13 cellular contexts compared by ENCODE assay signal in genomic region chr5:125026900-125027731, GRCh38.
A peak's percentile ranks its signal among the peaks of the same experiment; 100 is the strongest.
DNase-seq lines count a peak whose midpoint lies in the region; ATAC-seq, FAIRE-seq and TF ChIP-seq lines count a peak whose summit lies in the region.
"Had no signal": no experiment of that assay in that cellular context is flagged by ENCODE, and none has a peak within 500 bp of the region (broad histone marks: within the 10 kb centered on the region; RNA-seq: fewer than 3 reads in every experiment).

No MANE protein-coding gene starts in this region.

- H3K23ac ChIP-seq in mesenchymal stem cell (ENCODE audit: low read length in 2 of 2), result no peak overlapping the region

- 46% methylated on average over 5 of the region's 6 CpGs for WGBS in mesenchymal stem cell
- 22 to 67% methylated on average over 6 of the region's 6 CpGs for WGBS in sigmoid colon, 2 donors

- CTCF ChIA-PET in CD8-positive, alpha-beta memory T cell (lab: Charles Lee), result no interaction called here

- H3K9ac ChIP-seq in mesenchymal stem cell (ENCODE audit: low read length) (no peak overlapping the region), kidney (ENCODE audit: low read length in 2 of 2) (no peak overlapping the region)

- no peak for TF ChIP-seq POLR2A in sigmoid colon (IDR thresholded peaks at IDR 0.05)

- peak; percentile 10 for DNase-seq in GM04504 (ENCODE audit: low read depth)
- DNase-seq in NCI-H2196 (lab: John Stamatoyannopoulos, UW; ENCODE audit: unreplicated experiment), result peak; percentile 66
- peak; percentile 47 to 60 for DNase-seq in cardiac fibroblast (ENCODE audit: low read depth in 2 of 2)
- DNase-seq in mesenchymal stem cell, result peak; percentile 16
- DNase-seq in CD8-positive, alpha-beta memory T cell, result no peak
- no peak for DNase-seq in kidney
- DNase-seq in sigmoid colon, result no peak
- DNase-seq: activated CD4-positive, alpha-beta T cell treated with anti-CD3 and anti-CD28 coated beads for 36 hours; erythroblast; T-helper 1 cell had no signal

- H3K9me3 ChIP-seq in mesenchymal stem cell (ENCODE audit: control insufficient read depth, low read length) (no peaks in the 10 kb centered on the region), kidney (ENCODE audit: control insufficient read depth in 1 of 2, low read length in 2 of 2) (no peaks in the 10 kb centered on the region), sigmoid colon (no peaks in the 10 kb centered on the region)
- no peaks in the 10 kb centered on the region for H3K9me3 ChIP-seq in CD8-positive, alpha-beta memory T cell (ENCODE audit: low read length)

- no peak for ATAC-seq in GM21619 (IDR thresholded peaks at IDR 0.05; ENCODE audit: unreplicated experiment)
- ATAC-seq: activated CD4-positive, alpha-beta T cell treated with anti-CD3 and anti-CD28 coated beads for 36 hours had no signal

- H3K18ac ChIP-seq in mesenchymal stem cell (ENCODE audit: low read depth in 1 of 2, low read length in 2 of 2), result no peak overlapping the region

- H4K91ac ChIP-seq in mesenchymal stem cell (ENCODE audit: low read length), result no peak overlapping the region

- no peak for TF ChIP-seq EP300 in sigmoid colon (IDR thresholded peaks at IDR 0.05)

- H2BK5ac ChIP-seq in mesenchymal stem cell (ENCODE audit: low read depth, low read length, poor library complexity, severe bottlenecking), result no peak overlapping the region

- H2AK5ac ChIP-seq in mesenchymal stem cell (ENCODE audit: low read length, severe bottlenecking), result no peak overlapping the region

- H2BK12ac ChIP-seq in mesenchymal stem cell (ENCODE audit: low read length in 2 of 2), result no peak overlapping the region

- POLR2A ChIA-PET in CD8-positive, alpha-beta memory T cell (lab: Charles Lee), result no interaction called here

- FAIRE-seq in kidney (lab: Jason Lieb, UNC), result no peak

- H3K36me3 ChIP-seq in mesenchymal stem cell (ENCODE audit: control insufficient read depth in 1 of 2, insufficient read depth in 2 of 2, low read depth in 1 of 2, low read length in 2 of 2) (no peaks in the 10 kb centered on the region), kidney (ENCODE audit: control insufficient read depth in 1 of 2, insufficient read depth in 2 of 2, low read length in 2 of 2) (no peaks in the 10 kb centered on the region), sigmoid colon (no peaks in the 10 kb centered on the region)
- no peaks in the 10 kb centered on the region for H3K36me3 ChIP-seq in CD8-positive, alpha-beta memory T cell (ENCODE audit: insufficient read depth, low read length)

- no peak overlapping the region for H3K4me2 ChIP-seq in mesenchymal stem cell (ENCODE audit: low read length, poor library complexity, severe bottlenecking)

- no peaks in the 10 kb centered on the region for H3K27me3 Mint-ChIP-seq in CD8-positive, alpha-beta memory T cell
- H3K27me3 Mint-ChIP-seq: activated CD4-positive, alpha-beta T cell treated with anti-CD3 and anti-CD28 coated beads for 36 hours had no signal

- no peak overlapping the region for H3K27ac Mint-ChIP-seq in CD8-positive, alpha-beta memory T cell
- H3K27ac Mint-ChIP-seq: activated CD4-positive, alpha-beta T cell treated with anti-CD3 and anti-CD28 coated beads for 36 hours; activated T-helper 1 cell treated with anti-CD3 and anti-CD28 coated beads, Interleukin-12 subunit alpha, Interleukin-12 subunit beta, Interleukin-2, Interleukin-4 antibody, amounts not matched to agents 30 ng/mL and 10 ng/mL and 1 ng/mL, durations not matched to agents 14 hours and 24 hours and 36 hours had no signal

- no peaks in the 10 kb centered on the region for H3K27me3 ChIP-seq in mesenchymal stem cell (ENCODE audit: control insufficient read depth in 1 of 2, insufficient read depth in 1 of 2, low read length in 2 of 2)
- H3K27me3 ChIP-seq in CD8-positive, alpha-beta memory T cell (ENCODE audit: insufficient read depth, low read length, poor library complexity, severe bottlenecking), result no peaks in the 10 kb centered on the region
- no peaks in the 10 kb centered on the region for H3K27me3 ChIP-seq in sigmoid colon

- intact Hi-C loops in kidney (cut with DNase I) (no loop called here), sigmoid colon (cut with DNase I) (no loop called here)

- peak overlapping the region in 1 of 2 experiments; percentile 1 for H3K4ac ChIP-seq in mesenchymal stem cell (ENCODE audit: low read depth in 1 of 2, low read length in 2 of 2)

- TF ChIP-seq CTCF in cardiac fibroblast (IDR thresholded peaks at IDR 0.05; ENCODE audit: low read depth, low read length) (no peak), kidney (IDR thresholded peaks at IDR 0.05; ENCODE audit: borderline replicate concordance, extremely low read depth, insufficient read depth) (no peak), sigmoid colon (IDR thresholded peaks at IDR 0.05) (no peak)

- no peak overlapping the region for H3K4me3 ChIP-seq in cardiac fibroblast (replicated peaks in 1 of 2; ENCODE audit: low read depth in 2 of 2, low read length in 2 of 2)
- H3K4me3 ChIP-seq in mesenchymal stem cell (ENCODE audit: insufficient read depth in 1 of 2, low read depth in 1 of 2, low read length in 2 of 2), result no peak overlapping the region
- no peak overlapping the region for H3K4me3 ChIP-seq in CD8-positive, alpha-beta memory T cell (ENCODE audit: low read length)
- no peak overlapping the region for H3K4me3 ChIP-seq in kidney (ENCODE audit: low read length in 2 of 2)
- H3K4me3 ChIP-seq in sigmoid colon, result no peak overlapping the region

- no peak overlapping the region for H2AFZ ChIP-seq in mesenchymal stem cell (ENCODE audit: low read depth, low read length)

- H3K27ac ChIP-seq in mesenchymal stem cell (ENCODE audit: low read length, poor library complexity, severe bottlenecking), result no peak overlapping the region
- H3K27ac ChIP-seq in CD8-positive, alpha-beta memory T cell (ENCODE audit: low read depth, low read length), result no peak overlapping the region
- no peak overlapping the region for H3K27ac ChIP-seq in kidney (ENCODE audit: low read depth in 2 of 2, low read length in 2 of 2)
- no peak overlapping the region for H3K27ac ChIP-seq in sigmoid colon

- H3K4me1 Mint-ChIP-seq in CD8-positive, alpha-beta memory T cell, result no peaks in the 10 kb centered on the region
- H3K4me1 Mint-ChIP-seq: activated CD4-positive, alpha-beta T cell treated with anti-CD3 and anti-CD28 coated beads for 36 hours had no signal

- H3K4me3 Mint-ChIP-seq in CD8-positive, alpha-beta memory T cell, result no peak overlapping the region
- H3K4me3 Mint-ChIP-seq: activated CD4-positive, alpha-beta T cell treated with anti-CD3 and anti-CD28 coated beads for 36 hours; activated T-helper 1 cell treated with anti-CD3 and anti-CD28 coated beads, Interleukin-12 subunit alpha, Interleukin-12 subunit beta, Interleukin-2, Interleukin-4 antibody, amounts not matched to agents 30 ng/mL and 10 ng/mL and 1 ng/mL, durations not matched to agents 14 hours and 24 hours and 36 hours; nephron had no signal

- peaks cover 0 to 18% (median 2%) of the 10 kb centered on the region in 5 donors for H3K9me3 Mint-ChIP-seq in CD8-positive, alpha-beta memory T cell
- H3K9me3 Mint-ChIP-seq: activated T-helper 1 cell treated with anti-CD3 and anti-CD28 coated beads, Interleukin-12 subunit alpha, Interleukin-12 subunit beta, Interleukin-2, Interleukin-4 antibody, amounts not matched to agents 30 ng/mL and 10 ng/mL and 1 ng/mL, durations not matched to agents 14 hours and 24 hours and 36 hours; nephron had no signal

- no peak overlapping the region for H3K14ac ChIP-seq in mesenchymal stem cell (ENCODE audit: low read length in 2 of 2)

- no peak overlapping the region for H4K8ac ChIP-seq in mesenchymal stem cell (ENCODE audit: low read length)

- H3K79me1 ChIP-seq in mesenchymal stem cell (replicated peaks; ENCODE audit: low read length, poor library complexity, severe bottlenecking), result no peaks in the 10 kb centered on the region

- H2BK120ac ChIP-seq in mesenchymal stem cell (ENCODE audit: low read depth, low read length), result no peak overlapping the region

- H3K4me1 ChIP-seq in mesenchymal stem cell (ENCODE audit: control insufficient read depth, insufficient read depth, low read depth, low read length) (no peaks in the 10 kb centered on the region), kidney (ENCODE audit: control insufficient read depth in 1 of 2, insufficient read depth in 1 of 2, low read depth in 1 of 2, low read length in 2 of 2) (peaks cover 4 to 10% of the 10 kb centered on the region in 2 donors), sigmoid colon (no peaks in the 10 kb centered on the region)
- H3K4me1 ChIP-seq in CD8-positive, alpha-beta memory T cell (ENCODE audit: insufficient read depth, low read length), result no peaks in the 10 kb centered on the region

- no peaks in the 10 kb centered on the region for H3K36me3 Mint-ChIP-seq in CD8-positive, alpha-beta memory T cell

- H2BK15ac ChIP-seq in mesenchymal stem cell (ENCODE audit: low read depth, poor library complexity, severe bottlenecking), result no peak overlapping the region

Comparison
In these comparisons a context has a peak if more than half of its experiments do, and no peak if none do; other contexts are left out.
1. DNase-seq: peak in GM04504 (single experiment), NCI-H2196 (single experiment), cardiac fibroblast (2 of 2) and mesenchymal stem cell (single experiment); none in CD8-positive, alpha-beta memory T cell (0 of 5), kidney (single experiment) and sigmoid colon (single experiment).